12 cellular contexts compared by ENCODE assay signal in genomic region chr12:123995023-123995422, GRCh38. TPM values are rescaled to one million over a fixed set of nuclear protein-coding genes. Genes with fewer than 3 reads are reported as not detected.
DNase-seq lines count a peak whose midpoint lies in the region; ATAC-seq, FAIRE-seq and TF ChIP-seq lines count a peak whose summit lies in the region.
"Had no signal": no experiment of that assay in that cellular context is flagged by ENCODE, and none has a peak within 500 bp of the region (broad histone marks: within the 10 kb centered on the region; RNA-seq: fewer than 3 reads in every experiment).

No MANE protein-coding gene starts in this region.

- H2BK5ac ChIP-seq in mesenchymal stem cell (ENCODE audit: low read depth, low read length, poor library complexity, severe bottlenecking): no peak overlapping the region

- H3K14ac ChIP-seq in mesenchymal stem cell (ENCODE audit: low read length in 2 of 2): no peak overlapping the region

- H3K9me3 Mint-ChIP-seq in Caco-2 (ENCODE audit: unreplicated experiment): no peaks in the 10 kb centered on the region
- H3K9me3 Mint-ChIP-seq: dendritic cell treated with granulocyte-macrophage colony-stimulating factor and Interleukin-4, amounts not matched to agents 40 ng/mL and 50 ng/mL, for 4 days had no signal

- no peak overlapping the region for H3K23ac ChIP-seq in mesenchymal stem cell (ENCODE audit: low read length in 2 of 2)

- H2BK12ac ChIP-seq in mesenchymal stem cell (ENCODE audit: low read length in 2 of 2): no peak overlapping the region

- no peak overlapping the region for H4K91ac ChIP-seq in mesenchymal stem cell (ENCODE audit: low read length)

- POLR2A ChIA-PET in Caco-2 (lab: Charles Lee): no interaction called here

- peak overlapping the region; percentile 20 for H3K27ac Mint-ChIP-seq in Caco-2 (ENCODE audit: unreplicated experiment)
- H3K27ac Mint-ChIP-seq: dendritic cell treated with granulocyte-macrophage colony-stimulating factor and Interleukin-4, amounts not matched to agents 40 ng/mL and 50 ng/mL, for 4 days had no signal

- no peak overlapping the region for H4K8ac ChIP-seq in mesenchymal stem cell (ENCODE audit: low read length)

- DNase-seq in Caco-2: no peak
- DNase-seq in H54 (ENCODE audit: insufficient read length, low spot score): no peak
- peak; percentile 71 to 83 for DNase-seq in cardiac fibroblast (ENCODE audit: low read depth in 2 of 2)
- DNase-seq in mesenchymal stem cell: peak; percentile 55
- DNase-seq in mesenteric fat pad (ENCODE audit: low spot score): no peak
- no peak for DNase-seq in D721Med (ENCODE audit: insufficient read length, low spot score)
- no peak for DNase-seq in GM19239 (ENCODE audit: insufficient read length, low spot score)
- DNase-seq: activated CD8-positive, alpha-beta memory T cell treated with anti-CD3 and anti-CD28 coated beads, Interleukin-2, amount 50 U/mL, for 48 hours; NCI-H524 treated with DMSO at 0.1 percent for 48 hours; T-helper 1 cell had no signal

- TF ChIP-seq POLR2A in H54 (IDR thresholded peaks at IDR 0.05; ENCODE audit: low read depth, low read length): no peak

- no peak overlapping the region for H2AFZ ChIP-seq in mesenchymal stem cell (ENCODE audit: low read depth, low read length)

- no peak overlapping the region for H3K4ac ChIP-seq in mesenchymal stem cell (ENCODE audit: low read depth in 1 of 2, low read length in 2 of 2)

- peaks cover 39% of the 10 kb centered on the region for H3K36me3 Mint-ChIP-seq in Caco-2 (ENCODE audit: insufficient read depth, unreplicated experiment)

- no peak overlapping the region for H3K4me3 ChIP-seq in Caco-2 (ENCODE audit: low read depth, low read length)
- H3K4me3 ChIP-seq in cardiac fibroblast (replicated peaks in 1 of 2; ENCODE audit: low read depth in 2 of 2, low read length in 2 of 2): no peak overlapping the region
- H3K4me3 ChIP-seq in mesenchymal stem cell (ENCODE audit: insufficient read depth in 1 of 2, low read depth in 1 of 2, low read length in 2 of 2): no peak overlapping the region

- no peak for ATAC-seq in GM19328 (IDR thresholded peaks at IDR 0.05; ENCODE audit: unreplicated experiment)

- no peak overlapping the region for H2BK15ac ChIP-seq in mesenchymal stem cell (ENCODE audit: low read depth, poor library complexity, severe bottlenecking)

- H3K27ac ChIP-seq in mesenchymal stem cell (ENCODE audit: low read length, poor library complexity, severe bottlenecking): no peak overlapping the region

- CTCF ChIA-PET in Caco-2 (lab: Charles Lee): no interaction called here

- H3K4me2 ChIP-seq in mesenchymal stem cell (ENCODE audit: low read length, poor library complexity, severe bottlenecking): no peak overlapping the region

- H3K18ac ChIP-seq in mesenchymal stem cell (ENCODE audit: low read depth in 1 of 2, low read length in 2 of 2): no peak overlapping the region

- H3K4me3 Mint-ChIP-seq in Caco-2 (ENCODE audit: unreplicated experiment): no peak overlapping the region
- H3K4me3 Mint-ChIP-seq: dendritic cell treated with granulocyte-macrophage colony-stimulating factor and Interleukin-4, amounts not matched to agents 40 ng/mL and 50 ng/mL, for 4 days had no signal

- H3K4me1 ChIP-seq in Caco-2 (peaks cover 21% of the 10 kb centered on the region), mesenchymal stem cell (ENCODE audit: control insufficient read depth, insufficient read depth, low read depth, low read length) (peaks cover 3% of the 10 kb centered on the region)

- TF ChIP-seq CTCF in Caco-2 (IDR thresholded peaks at IDR 0.05; ENCODE audit: insufficient read depth in 1 of 2, low read depth in 1 of 2, low read length in 1 of 2, severe bottlenecking in 1 of 2, unreplicated experiment in 1 of 2) (no peak), cardiac fibroblast (IDR thresholded peaks at IDR 0.05; ENCODE audit: low read depth, low read length) (no peak), D721Med (IDR thresholded peaks at IDR 0.05; ENCODE audit: insufficient read depth, missing control alignments) (no peak)

- H2AK5ac ChIP-seq in mesenchymal stem cell (ENCODE audit: low read length, severe bottlenecking): no peak overlapping the region

- H2BK120ac ChIP-seq in mesenchymal stem cell (ENCODE audit: low read depth, low read length): no peak overlapping the region

- no TSS peak for BruUV-seq in Caco-2 (replicated peaks; lab: Mats Ljungman, UMichigan)

- H3K27me3 Mint-ChIP-seq in Caco-2 (ENCODE audit: insufficient read depth, unreplicated experiment): no peaks in the 10 kb centered on the region
- H3K27me3 Mint-ChIP-seq: dendritic cell treated with granulocyte-macrophage colony-stimulating factor and Interleukin-4, amounts not matched to agents 40 ng/mL and 50 ng/mL, for 4 days had no signal

- FAIRE-seq in H54 (lab: Jason Lieb, UNC): peak; percentile 38
- FAIRE-seq in D721Med (lab: Jason Lieb, UNC): no peak
- no peak for FAIRE-seq in GM19239 (lab: Jason Lieb, UNC)

- WGBS in mesenchymal stem cell: 16% methylated on average over 3 of the region's 3 CpGs

- H3K79me1 ChIP-seq in mesenchymal stem cell (replicated peaks; ENCODE audit: low read length, poor library complexity, severe bottlenecking): peaks cover 48% of the 10 kb centered on the region

- peaks cover 3% of the 10 kb centered on the region; the same call in 1 of the 2 replicates for H3K36me3 ChIP-seq in Caco-2 (ENCODE audit: control insufficient read depth, insufficient read depth, low read length)
- H3K36me3 ChIP-seq in mesenchymal stem cell (ENCODE audit: control insufficient read depth in 1 of 2, insufficient read depth in 2 of 2, low read depth in 1 of 2, low read length in 2 of 2): peaks cover 21 to 35% of the 10 kb centered on the region in 2 experiments

- peaks cover 13% of the 10 kb centered on the region for H3K4me1 Mint-ChIP-seq in Caco-2 (ENCODE audit: low read depth, unreplicated experiment)

- H3K27me3 ChIP-seq in Caco-2 (replicated peaks; ENCODE audit: control insufficient read depth, insufficient read depth, low read length) (no peaks in the 10 kb centered on the region), mesenchymal stem cell (ENCODE audit: control insufficient read depth in 1 of 2, insufficient read depth in 1 of 2, low read length in 2 of 2) (no peaks in the 10 kb centered on the region)

- intact Hi-C loops in Caco-2 (cut with micrococcal nuclease; ENCODE audit: unreplicated experiment): no loop called here

- no peaks in the 10 kb centered on the region for H3K9me3 ChIP-seq in Caco-2
- no peaks in the 10 kb centered on the region for H3K9me3 ChIP-seq in mesenchymal stem cell (ENCODE audit: control insufficient read depth, low read length)

- H3K9ac ChIP-seq in mesenchymal stem cell (ENCODE audit: low read length): no peak overlapping the region

RNA-seq across cellular contexts. Expression of gene ZNF664, which starts 22.0 kb away (rescaled TPM):
- total RNA-seq in Caco-2 (2022): 117 and 122 TPM in 2 replicates
- 54.7 TPM for polyA plus RNA-seq in mesenchymal stem cell (2013, experiment 1 of 2)
- 55.2 TPM for polyA plus RNA-seq in mesenchymal stem cell (2013, experiment 2 of 2)
- 85.0 TPM for total RNA-seq in mesenteric fat pad

RNA-seq across cellular contexts. Expression of gene CCDC92, which starts 22.4 kb away (rescaled TPM):
- total RNA-seq in Caco-2 (2022) (14.7 and 16.8 TPM in 2 replicates), mesenteric fat pad (68.7 TPM)
- 91.2 TPM for polyA plus RNA-seq in mesenchymal stem cell (2013, experiment 1 of 2)
- polyA plus RNA-seq in mesenchymal stem cell (2013, experiment 2 of 2): 90.8 TPM

Comparison
In these comparisons a context has a peak if more than half of its experiments do, and no peak if none do; other contexts are left out.
1. DNase-seq: peak in cardiac fibroblast (2 of 2) and mesenchymal stem cell (single experiment); none in Caco-2 (0 of 2), H54 (single experiment), mesenteric fat pad (single experiment), D721Med (single experiment) and GM19239 (single experiment).